In the genomic region with DNA sequence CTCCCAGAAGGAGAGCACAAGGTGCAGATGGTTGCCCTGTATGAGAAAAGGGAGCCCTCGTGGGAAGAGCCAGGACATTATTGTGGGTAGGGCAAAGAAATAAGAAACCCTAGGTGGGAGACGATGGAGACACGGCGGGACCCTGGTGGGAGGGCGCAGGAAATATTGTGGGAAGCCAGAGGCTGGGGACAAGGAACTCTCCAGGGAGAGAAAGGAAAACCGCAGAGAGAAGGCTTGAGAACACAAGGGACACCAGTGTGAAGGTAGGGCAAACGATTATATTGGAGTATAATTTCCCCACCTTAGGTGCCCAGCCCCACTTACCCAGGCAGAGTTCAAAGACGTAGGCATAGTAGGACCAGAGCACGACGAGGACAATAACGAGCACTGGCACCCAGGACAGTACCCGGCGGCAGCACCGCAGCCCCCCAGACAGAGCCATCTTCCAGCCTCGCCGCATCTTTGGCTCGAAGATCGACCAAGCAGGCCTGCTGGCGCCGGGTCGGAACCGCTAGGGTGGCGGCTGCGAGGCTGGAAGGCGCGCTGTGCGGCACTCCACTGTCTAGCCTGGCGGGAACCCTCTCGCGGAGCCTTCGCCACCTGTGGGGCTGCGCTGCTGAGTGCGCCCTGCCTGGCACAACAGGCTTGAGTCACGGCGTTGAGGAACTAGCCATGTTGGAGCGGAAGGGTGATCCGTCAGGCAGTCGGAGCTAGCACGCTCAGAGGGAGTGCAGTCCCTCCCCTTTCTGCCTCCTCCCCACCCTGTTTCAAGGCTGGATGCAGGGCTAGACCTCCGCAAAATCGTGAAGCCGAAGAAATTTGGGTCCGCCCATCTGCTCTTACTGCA, we compare ENCODE assay signal across 9 cellular contexts. TPM values are rescaled to one million over a fixed set of nuclear protein-coding genes. Genes with fewer than 3 reads are reported as not detected.
DNase-seq lines count a peak whose midpoint lies in the region; ATAC-seq, FAIRE-seq and TF ChIP-seq lines count a peak whose summit lies in the region.
"Had no signal": no experiment of that assay in that cellular context is flagged by ENCODE, and none has a peak within 500 bp of the region (broad histone marks: within the 10 kb centered on the region; RNA-seq: fewer than 3 reads in every experiment).

A gene with protein sequence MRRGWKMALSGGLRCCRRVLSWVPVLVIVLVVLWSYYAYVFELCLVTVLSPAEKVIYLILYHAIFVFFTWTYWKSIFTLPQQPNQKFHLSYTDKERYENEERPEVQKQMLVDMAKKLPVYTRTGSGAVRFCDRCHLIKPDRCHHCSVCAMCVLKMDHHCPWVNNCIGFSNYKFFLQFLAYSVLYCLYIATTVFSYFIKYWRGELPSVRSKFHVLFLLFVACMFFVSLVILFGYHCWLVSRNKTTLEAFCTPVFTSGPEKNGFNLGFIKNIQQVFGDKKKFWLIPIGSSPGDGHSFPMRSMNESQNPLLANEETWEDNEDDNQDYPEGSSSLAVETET (minus strand): TSS at position 473 of the 847 bp plus-strand sequence. CDS start 13 bp downstream, at position 460.

- DNase-seq in Ammon's horn (ENCODE audit: low spot score) = peak; percentile 69
- DNase-seq in NCI-H1417 (lab: John Stamatoyannopoulos, UW) = peak; percentile 9 to 87 (median 84)
- DNase-seq in activated CD4-positive, alpha-beta memory T cell treated with anti-CD3 and anti-CD28 coated beads for 36 hours = peak; percentile 70
- peak; percentile 29 to 76 (median 70) for DNase-seq in dorsolateral prefrontal cortex
- DNase-seq in lung (ENCODE audit: low spot score) = peak; percentile 65
- DNase-seq in stimulated activated CD4-positive, alpha-beta T cell treated with anti-CD3 and anti-CD28 coated beads, Interleukin-4, amount 100 ng/mL, for 4 hours = peak; percentile 40 to 52
- DNase-seq in GM12891 (ENCODE audit: insufficient read length, low spot score) = no peak

- H3K27me3 ChIP-seq in dorsolateral prefrontal cortex (peaks cover 0 to 12% (median 0%) of the 10 kb centered on the region in 45 donors), lung (ENCODE audit: control insufficient read depth, insufficient read depth) (no peaks in the 10 kb centered on the region)

- no peaks in the 10 kb centered on the region for H3K36me3 ChIP-seq in lung (ENCODE audit: control insufficient read depth in 2 of 2, insufficient read depth in 2 of 2, low read length in 2 of 2)

- H3K4me1 ChIP-seq in lung (ENCODE audit: control insufficient read depth in 2 of 2, insufficient read depth in 2 of 2, low read length in 2 of 2) = peaks cover 0 to 6% of the 10 kb centered on the region in 2 donors

- H3K4me3 Mint-ChIP-seq in activated CD4-positive, alpha-beta memory T cell treated with anti-CD3 and anti-CD28 coated beads for 36 hours = peak within 1 kb of the TSS; percentile 80

- peak within 1 kb of the TSS in 44 of 59 donors; percentile 23 to 85 (median 64) for H3K27ac ChIP-seq in dorsolateral prefrontal cortex
- H3K27ac ChIP-seq in lung (ENCODE audit: low read depth in 1 of 2, low read length in 1 of 2) = peak within 1 kb of the TSS; percentile 54 to 58

- peaks cover 20% of the 10 kb centered on the region for H3K4me1 Mint-ChIP-seq in activated CD4-positive, alpha-beta memory T cell treated with anti-CD3 and anti-CD28 coated beads for 36 hours (ENCODE audit: low read depth)

- peak within 1 kb of the TSS; percentile 42 for H3K27ac Mint-ChIP-seq in activated CD4-positive, alpha-beta memory T cell treated with anti-CD3 and anti-CD28 coated beads for 36 hours

- no peaks in the 10 kb centered on the region for H3K9me3 ChIP-seq in lung (ENCODE audit: control insufficient read depth in 2 of 2, insufficient read depth in 1 of 2, low read length in 1 of 2)

- intact Hi-C loops in activated CD4-positive, alpha-beta memory T cell treated with anti-CD3 and anti-CD28 coated beads for 36 hours (cut with micrococcal nuclease) = loop anchor here (2.0 to 5.0 kb wide), 2 partner anchors 248 to 365 kb away; a partner anchor contains a TSS
- intact Hi-C loops in dorsolateral prefrontal cortex (cut with DNase I) = loop anchor here in 1 of 2 donors (5.0 kb wide), 1 partner anchor 250 kb away; a partner anchor contains a TSS

- TF ChIP-seq POLR2A in GM12891 (IDR thresholded peaks at IDR 0.05; ENCODE audit: low read depth, low read length) = no peak

- H3K36me3 Mint-ChIP-seq in activated CD4-positive, alpha-beta memory T cell treated with anti-CD3 and anti-CD28 coated beads for 36 hours = no peaks in the 10 kb centered on the region

- CTCF ChIA-PET in activated CD4-positive, alpha-beta memory T cell treated with anti-CD3 and anti-CD28 coated beads for 36 hours (lab: Charles Lee) = no interaction called here

- TF ChIP-seq CTCF in dorsolateral prefrontal cortex (IDR thresholded peaks at IDR 0.05 in 54 of 56, conservative IDR thresholded peaks at IDR 0.05 in 2 of 56; ENCODE audit: low read depth in 1 of 56, partially characterized antibody in 56 of 56) (peak in 3 of 56 donors; percentile 5 to 15 (median 12)), lung (IDR thresholded peaks at IDR 0.05; ENCODE audit: control extremely low read depth, extremely low read depth) (no peak)

- no peak for FAIRE-seq in GM12891 (lab: Jason Lieb, UNC)

- peak within 1 kb of the TSS; percentile 34 to 74 (median 58) for H3K4me3 ChIP-seq in dorsolateral prefrontal cortex
- peak within 1 kb of the TSS; percentile 44 for H3K4me3 ChIP-seq in lung

- WGBS in lung, 2 donors = 1 to 29% methylated on average over 26 to 43 of the region's 43 CpGs

- H3K27me3 Mint-ChIP-seq in activated CD4-positive, alpha-beta memory T cell treated with anti-CD3 and anti-CD28 coated beads for 36 hours = no peaks in the 10 kb centered on the region

- POLR2A ChIA-PET in activated CD4-positive, alpha-beta memory T cell treated with anti-CD3 and anti-CD28 coated beads for 36 hours (lab: Charles Lee) = no interaction called here

- H3K9me3 Mint-ChIP-seq in activated CD4-positive, alpha-beta memory T cell treated with anti-CD3 and anti-CD28 coated beads for 36 hours = no peaks in the 10 kb centered on the region

- ATAC-seq in lung (ENCODE audit: insufficient read depth, low FRiP score) (peak; percentile 88), GM21367 (IDR thresholded peaks at IDR 0.05; ENCODE audit: unreplicated experiment) (no peak)

TF ChIP-seq in GM12891, 5 proteins besides CTCF, POLR2A, EP300 and RAD21:
- TF ChIP-seq PAX5 (IDR thresholded peaks at IDR 0.05; ENCODE audit: insufficient read depth, low read length, severe bottlenecking) (no peak), POU2F2 (IDR thresholded peaks at IDR 0.05; ENCODE audit: low read depth, low read length) (no peak), SPI1 (IDR thresholded peaks at IDR 0.05; ENCODE audit: low read depth, low read length) (no peak), TAF1 (IDR thresholded peaks at IDR 0.05; ENCODE audit: low read depth, low read length) (no peak), POLR2AphosphoS5 (IDR thresholded peaks at IDR 0.05; ENCODE audit: low read depth, low read length) (no peak)

RNA-seq across cellular contexts. Expression of the gene that starts here (rescaled TPM):
- total RNA-seq in activated CD4-positive, alpha-beta memory T cell treated with anti-CD3 and anti-CD28 coated beads for 36 hours = under 1 TPM; 0.14 to 0.22 TPM
- total RNA-seq in dorsolateral prefrontal cortex (1 to 10 TPM; 2.0 to 7.9 (median 4.4) TPM), lung (1 to 10 TPM; 1.8 to 5.3 TPM)
- under 1 TPM; 0.41 to 0.59 TPM for polyA plus RNA-seq in lung
- not detected for polyA plus RNA-seq in GM12891 (2012; ENCODE audit: low read depth, missing spikeins)
- total RNA-seq: lung microvascular endothelial cell had no signal

Comparison
In these comparisons a context has a peak if more than half of its experiments do, and no peak if none do; other contexts are left out.
1. Peak in DNase-seq in activated CD4-positive, alpha-beta memory T cell treated with anti-CD3 and anti-CD28 coated beads for 36 hours; RNA of the gene not detected or under 1 TPM.